ENCODE assay signal across 20 cellular contexts in the genomic region with DNA sequence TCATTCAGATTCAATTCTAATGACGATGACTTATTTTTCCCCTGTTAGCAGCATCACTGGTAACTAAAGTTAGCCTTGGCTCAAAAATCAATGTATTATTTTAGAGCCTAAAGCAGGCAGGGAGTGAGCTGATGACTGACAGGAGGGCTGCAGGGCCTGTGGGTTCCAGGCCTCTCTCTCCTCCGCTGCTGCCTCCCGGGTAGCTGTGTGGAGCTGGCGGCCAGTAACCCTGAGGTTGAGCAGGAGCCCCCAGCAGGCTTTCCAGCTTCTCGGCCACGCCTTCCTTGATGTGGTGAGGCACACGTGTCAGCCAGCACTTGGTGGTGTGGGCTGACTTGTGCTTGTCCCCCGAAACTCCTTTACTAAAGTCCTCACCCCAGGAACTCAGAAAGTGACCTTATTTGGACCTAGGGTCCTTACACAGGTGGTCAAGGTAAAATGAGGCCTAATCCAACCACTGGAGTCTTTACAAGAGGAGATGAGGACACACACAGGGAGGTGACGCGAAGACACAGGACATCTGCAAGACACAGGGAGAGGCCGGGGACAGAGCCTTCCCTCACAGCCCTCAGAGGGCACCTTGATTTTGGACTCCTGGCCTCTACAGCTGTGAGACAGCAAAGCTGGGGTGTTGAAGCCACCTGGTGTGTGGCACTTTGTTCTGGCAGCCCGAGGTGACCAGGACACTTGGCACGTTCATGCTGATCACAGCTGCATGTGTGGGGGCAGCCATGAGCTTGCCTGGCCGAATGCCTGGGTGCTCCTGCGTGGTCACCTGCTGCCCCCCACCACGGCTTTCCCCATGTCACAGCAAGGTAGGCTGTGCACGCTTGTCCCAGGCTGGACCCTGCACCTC.
DNase-seq lines count a peak whose midpoint lies in the region; TF ChIP-seq lines count a peak whose summit lies in the region.
"Had no signal": no experiment of that assay in that cellular context is flagged by ENCODE, and none has a peak within 500 bp of the region (broad histone marks: within the 10 kb centered on the region; RNA-seq: fewer than 3 reads in every experiment).

No MANE protein-coding gene starts in this region.

- peak overlapping the region; percentile 12 for H3K9ac ChIP-seq in mesenchymal stem cell (ENCODE audit: low read length)
- no peak overlapping the region for H3K9ac ChIP-seq in MM.1S (ENCODE audit: low read length)

- no peak overlapping the region for H2BK12ac ChIP-seq in mesenchymal stem cell (ENCODE audit: low read length in 2 of 2)

- no peak overlapping the region for H2BK15ac ChIP-seq in mesenchymal stem cell (ENCODE audit: low read depth, poor library complexity, severe bottlenecking)

- no peak overlapping the region for H4K8ac ChIP-seq in mesenchymal stem cell (ENCODE audit: low read length)

- H3K9me3 Mint-ChIP-seq in activated CD4-positive, alpha-beta memory T cell treated with anti-CD3 and anti-CD28 coated beads, Interleukin-2, amount 10 ng/mL, durations not matched to agents 7 days and 5 days = no peaks in the 10 kb centered on the region
- H3K9me3 Mint-ChIP-seq in activated CD4-positive, alpha-beta memory T cell treated with anti-CD3 and anti-CD28 coated beads for 36 hours = no peaks in the 10 kb centered on the region
- H3K9me3 Mint-ChIP-seq in endothelial cell (ENCODE audit: unreplicated experiment) = no peaks in the 10 kb centered on the region
- H3K9me3 Mint-ChIP-seq in CD4-positive, alpha-beta memory T cell = no peaks in the 10 kb centered on the region
- H3K9me3 Mint-ChIP-seq: activated T-helper 2 cell treated with anti-CD3 and anti-CD28 coated beads, Interferon-gamma antibody, Interleukin-2, Interleukin-4, amounts not matched to agents 10 μg/mL and 5 μg/mL and 100 μg/mL, durations not matched to agents 14 hours and 24 hours and 36 hours had no signal

- H4K91ac ChIP-seq in mesenchymal stem cell (ENCODE audit: low read length) = peak overlapping the region; percentile 46

- no peaks in the 10 kb centered on the region for H3K27me3 Mint-ChIP-seq in activated CD4-positive, alpha-beta memory T cell treated with anti-CD3 and anti-CD28 coated beads, Interleukin-2, amount 10 ng/mL, durations not matched to agents 7 days and 5 days
- H3K27me3 Mint-ChIP-seq in activated CD4-positive, alpha-beta memory T cell treated with anti-CD3 and anti-CD28 coated beads for 36 hours = peaks cover 12% of the 10 kb centered on the region
- H3K27me3 Mint-ChIP-seq in endothelial cell (ENCODE audit: unreplicated experiment) = peaks cover 9% of the 10 kb centered on the region
- peaks cover 5 to 14% of the 10 kb centered on the region in 2 donors for H3K27me3 Mint-ChIP-seq in CD4-positive, alpha-beta memory T cell

- H3K4me2 ChIP-seq in mesenchymal stem cell (ENCODE audit: low read length, poor library complexity, severe bottlenecking) (no peak overlapping the region), MM.1S (ENCODE audit: low read depth, low read length) (no peak overlapping the region)
- H3K4me2 ChIP-seq: PC-9 had no signal

- H3K27ac ChIP-seq in mesenchymal stem cell (ENCODE audit: low read length, poor library complexity, severe bottlenecking) = no peak overlapping the region
- H3K27ac ChIP-seq in CD4-positive, alpha-beta memory T cell (ENCODE audit: low read depth, low read length) = no peak overlapping the region
- H3K27ac ChIP-seq in MM.1S (ENCODE audit: low read length) = no peak overlapping the region
- H3K27ac ChIP-seq: C4-2B, epithelial cell of prostate, PC-9, thyroid gland had no signal

- no peaks in the 10 kb centered on the region for H3K79me2 ChIP-seq in MM.1S (ENCODE audit: low read length)

- H3K4me3 ChIP-seq in mesenchymal stem cell (ENCODE audit: insufficient read depth in 1 of 2, low read depth in 1 of 2, low read length in 2 of 2) = no peak overlapping the region
- H3K4me3 ChIP-seq in CD4-positive, alpha-beta memory T cell (ENCODE audit: low read length in 2 of 2) = no peak overlapping the region
- H3K4me3 ChIP-seq in MM.1S (ENCODE audit: low read length) = no peak overlapping the region
- H3K4me3 ChIP-seq: PC-9, thyroid gland had no signal

- no peaks in the 10 kb centered on the region for H4K20me1 ChIP-seq in MM.1S (ENCODE audit: insufficient read depth, low read length)

- no peaks in the 10 kb centered on the region for H3K36me3 Mint-ChIP-seq in activated CD4-positive, alpha-beta memory T cell treated with anti-CD3 and anti-CD28 coated beads, Interleukin-2, amount 10 ng/mL, durations not matched to agents 7 days and 5 days (ENCODE audit: low read depth)
- no peaks in the 10 kb centered on the region for H3K36me3 Mint-ChIP-seq in activated CD4-positive, alpha-beta memory T cell treated with anti-CD3 and anti-CD28 coated beads for 36 hours
- peaks cover 3% of the 10 kb centered on the region for H3K36me3 Mint-ChIP-seq in endothelial cell (ENCODE audit: low read depth, unreplicated experiment)
- no peaks in the 10 kb centered on the region for H3K36me3 Mint-ChIP-seq in CD4-positive, alpha-beta memory T cell

- H3K27ac Mint-ChIP-seq in activated CD4-positive, alpha-beta memory T cell treated with anti-CD3 and anti-CD28 coated beads, Interleukin-2, amount 10 ng/mL, durations not matched to agents 7 days and 5 days = no peak overlapping the region
- no peak overlapping the region for H3K27ac Mint-ChIP-seq in activated CD4-positive, alpha-beta memory T cell treated with anti-CD3 and anti-CD28 coated beads for 36 hours
- H3K27ac Mint-ChIP-seq in endothelial cell (ENCODE audit: unreplicated experiment) = no peak overlapping the region
- no peak overlapping the region for H3K27ac Mint-ChIP-seq in CD4-positive, alpha-beta memory T cell
- H3K27ac Mint-ChIP-seq: activated CD8-positive, alpha-beta T cell treated with anti-CD3 and anti-CD28 coated beads, Interleukin-2, amount 10 ng/mL, durations not matched to agents 7 days and 5 days; activated T-helper 2 cell treated with anti-CD3 and anti-CD28 coated beads, Interferon-gamma antibody, Interleukin-2, Interleukin-4, amounts not matched to agents 10 μg/mL and 5 μg/mL and 100 μg/mL, durations not matched to agents 14 hours and 24 hours and 36 hours had no signal

- H3K9me3 ChIP-seq in mesenchymal stem cell (ENCODE audit: control insufficient read depth, low read length) (no peaks in the 10 kb centered on the region), MM.1S (replicated peaks; ENCODE audit: insufficient read depth, low read length) (no peaks in the 10 kb centered on the region)
- H3K9me3 ChIP-seq in CD4-positive, alpha-beta memory T cell (ENCODE audit: control insufficient read depth in 1 of 2, low read length in 2 of 2) = no peaks in the 10 kb centered on the region
- H3K9me3 ChIP-seq: thyroid gland had no signal

- H3K4me1 ChIP-seq in mesenchymal stem cell (ENCODE audit: control insufficient read depth, insufficient read depth, low read depth, low read length) (no peaks in the 10 kb centered on the region), MM.1S (ENCODE audit: low read length) (no peaks in the 10 kb centered on the region)
- H3K4me1 ChIP-seq in CD4-positive, alpha-beta memory T cell (ENCODE audit: insufficient read depth, low read length) = no peaks in the 10 kb centered on the region

- H3K79me1 ChIP-seq in mesenchymal stem cell (replicated peaks; ENCODE audit: low read length, poor library complexity, severe bottlenecking) = no peaks in the 10 kb centered on the region

- no peaks in the 10 kb centered on the region for H3F3A ChIP-seq in MM.1S (ENCODE audit: insufficient read depth, low read length)

- no peak overlapping the region for H2AK5ac ChIP-seq in mesenchymal stem cell (ENCODE audit: low read length, severe bottlenecking)

- H3K9me2 ChIP-seq in MM.1S (replicated peaks; ENCODE audit: insufficient read depth, low read length) = no peaks in the 10 kb centered on the region

- intact Hi-C loops in activated CD4-positive, alpha-beta memory T cell treated with anti-CD3 and anti-CD28 coated beads for 36 hours (cut with micrococcal nuclease) = no loop called here
- intact Hi-C loops in CD4-positive, alpha-beta memory T cell (cut with micrococcal nuclease) = no loop called here

- WGBS in mesenchymal stem cell = 90% methylated on average over 17 of the region's 17 CpGs

- CTCF ChIA-PET in activated CD4-positive, alpha-beta memory T cell treated with anti-CD3 and anti-CD28 coated beads, Interleukin-2, amount 10 ng/mL, durations not matched to agents 7 days and 5 days (lab: Charles Lee) = no interaction called here
- CTCF ChIA-PET in activated CD4-positive, alpha-beta memory T cell treated with anti-CD3 and anti-CD28 coated beads for 36 hours (lab: Charles Lee) = no interaction called here
- CTCF ChIA-PET in CD4-positive, alpha-beta memory T cell (lab: Charles Lee; ENCODE audit: partially characterized antibody) = no interaction called here

- no peak overlapping the region for H3K4ac ChIP-seq in mesenchymal stem cell (ENCODE audit: low read depth in 1 of 2, low read length in 2 of 2)

- H3K27me3 ChIP-seq in mesenchymal stem cell (ENCODE audit: control insufficient read depth in 1 of 2, insufficient read depth in 1 of 2, low read length in 2 of 2) (peaks cover 0 to 3% of the 10 kb centered on the region in 2 experiments), MM.1S (replicated peaks; ENCODE audit: insufficient read depth, low read length) (no peaks in the 10 kb centered on the region)
- no peaks in the 10 kb centered on the region for H3K27me3 ChIP-seq in CD4-positive, alpha-beta memory T cell (ENCODE audit: insufficient read depth, low read length)
- H3K27me3 ChIP-seq: thyroid gland had no signal

- no peak overlapping the region for H3K23ac ChIP-seq in mesenchymal stem cell (ENCODE audit: low read length in 2 of 2)

- POLR2A ChIA-PET in activated CD4-positive, alpha-beta memory T cell treated with anti-CD3 and anti-CD28 coated beads, Interleukin-2, amount 10 ng/mL, durations not matched to agents 7 days and 5 days (lab: Charles Lee) = no interaction called here
- POLR2A ChIA-PET in activated CD4-positive, alpha-beta memory T cell treated with anti-CD3 and anti-CD28 coated beads for 36 hours (lab: Charles Lee) = no interaction called here
- POLR2A ChIA-PET in CD4-positive, alpha-beta memory T cell (lab: Charles Lee; ENCODE audit: partially characterized antibody) = interaction anchor here (0.7 kb wide), 1 partner anchor 1176 kb away, joined by 3 read pairs; no protein-coding TSS in a partner anchor

- H3K14ac ChIP-seq in mesenchymal stem cell (ENCODE audit: low read length in 2 of 2) = no peak overlapping the region

- no peak overlapping the region for H2BK120ac ChIP-seq in mesenchymal stem cell (ENCODE audit: low read depth, low read length)

- peak; percentile 3 for DNase-seq in activated CD4-positive, alpha-beta memory T cell treated with anti-CD3 and anti-CD28 coated beads, Interleukin-2, amount 10 ng/mL, durations not matched to agents 7 days and 5 days
- DNase-seq in activated CD4-positive, alpha-beta memory T cell treated with anti-CD3 and anti-CD28 coated beads for 36 hours = no peak
- DNase-seq in endothelial cell (ENCODE audit: low spot score) = peak; percentile 2
- no peak for DNase-seq in mesenchymal stem cell
- peak; percentile 31 for DNase-seq in ureter (ENCODE audit: low spot score)
- no peak for DNase-seq in CD4-positive, alpha-beta memory T cell
- no peak for DNase-seq in activated gamma-delta T cell treated with Interleukin-2 at 50 U/mL for 16 hours
- DNase-seq in MM.1S = no peak
- DNase-seq: 8988T; activated CD8-positive, alpha-beta T cell treated with anti-CD3 and anti-CD28 coated beads, Interleukin-2, amount 10 ng/mL, durations not matched to agents 7 days and 5 days; DMS79; midbrain; NCI-H69; nucleus accumbens; PC-9; stimulated activated CD4-positive, alpha-beta T cell treated with anti-CD3 and anti-CD28 coated beads, Interleukin-4, amount 100 ng/mL, for 4 hours; thyroid gland had no signal

- H2BK5ac ChIP-seq in mesenchymal stem cell (ENCODE audit: low read depth, low read length, poor library complexity, severe bottlenecking) = no peak overlapping the region

- peak overlapping the region in 1 of 2 experiments; percentile 44 for H3K18ac ChIP-seq in mesenchymal stem cell (ENCODE audit: low read depth in 1 of 2, low read length in 2 of 2)

- TF ChIP-seq CTCF in endothelial cell (IDR thresholded peaks at IDR 0.05; ENCODE audit: unreplicated experiment) (no peak), MM.1S (IDR thresholded peaks at IDR 0.05; ENCODE audit: low read length) (no peak)

- H2AFZ ChIP-seq in mesenchymal stem cell (ENCODE audit: low read depth, low read length) (no peak overlapping the region), MM.1S (ENCODE audit: low read length) (no peak overlapping the region)
- H2AFZ ChIP-seq: PC-9 had no signal

- H3K4me1 Mint-ChIP-seq in activated CD4-positive, alpha-beta memory T cell treated with anti-CD3 and anti-CD28 coated beads, Interleukin-2, amount 10 ng/mL, durations not matched to agents 7 days and 5 days = no peaks in the 10 kb centered on the region
- H3K4me1 Mint-ChIP-seq in activated CD4-positive, alpha-beta memory T cell treated with anti-CD3 and anti-CD28 coated beads for 36 hours (ENCODE audit: low read depth) = no peaks in the 10 kb centered on the region
- peaks cover 13% of the 10 kb centered on the region for H3K4me1 Mint-ChIP-seq in endothelial cell (ENCODE audit: unreplicated experiment)
- peaks cover 0 to 4% (median 0%) of the 10 kb centered on the region in 4 donors for H3K4me1 Mint-ChIP-seq in CD4-positive, alpha-beta memory T cell

- no peaks in the 10 kb centered on the region for H3K36me3 ChIP-seq in mesenchymal stem cell (ENCODE audit: control insufficient read depth in 1 of 2, insufficient read depth in 2 of 2, low read depth in 1 of 2, low read length in 2 of 2)
- no peaks in the 10 kb centered on the region for H3K36me3 ChIP-seq in CD4-positive, alpha-beta memory T cell (ENCODE audit: insufficient read depth, low read length)
- H3K36me3 ChIP-seq in MM.1S (replicated peaks; ENCODE audit: insufficient read depth, low read length) = no peaks in the 10 kb centered on the region
- H3K36me3 ChIP-seq: thyroid gland had no signal

- no peak overlapping the region for H3K4me3 Mint-ChIP-seq in activated CD4-positive, alpha-beta memory T cell treated with anti-CD3 and anti-CD28 coated beads, Interleukin-2, amount 10 ng/mL, durations not matched to agents 7 days and 5 days
- H3K4me3 Mint-ChIP-seq in activated CD4-positive, alpha-beta memory T cell treated with anti-CD3 and anti-CD28 coated beads for 36 hours = no peak overlapping the region
- no peak overlapping the region for H3K4me3 Mint-ChIP-seq in endothelial cell (ENCODE audit: unreplicated experiment)
- no peak overlapping the region for H3K4me3 Mint-ChIP-seq in CD4-positive, alpha-beta memory T cell
- H3K4me3 Mint-ChIP-seq: activated CD8-positive, alpha-beta T cell treated with anti-CD3 and anti-CD28 coated beads, Interleukin-2, amount 10 ng/mL, durations not matched to agents 7 days and 5 days had no signal

Comparison
In these comparisons a context has a peak if more than half of its experiments do, and no peak if none do; other contexts are left out.
1. DNase-seq: peak in activated CD4-positive, alpha-beta memory T cell treated with anti-CD3 and anti-CD28 coated beads, Interleukin-2, amount 10 ng/mL, durations not matched to agents 7 days and 5 days (single experiment), endothelial cell (single experiment) and ureter (single experiment); none in activated CD4-positive, alpha-beta memory T cell treated with anti-CD3 and anti-CD28 coated beads for 36 hours (single experiment), mesenchymal stem cell (single experiment), CD4-positive, alpha-beta memory T cell (0 of 5), activated gamma-delta T cell treated with Interleukin-2 at 50 U/mL for 16 hours (single experiment) and MM.1S (single experiment).